17 cellular contexts compared by ENCODE assay signal in genomic region chr1:162734047-162734446, GRCh38.
"Had no signal": no experiment of that assay in that cellular context is flagged by ENCODE, and none has a peak within 500 bp of the region (broad histone marks: within the 10 kb centered on the region; RNA-seq: fewer than 3 reads in every experiment).

No MANE protein-coding gene starts in this region.

- H3K27me3 ChIP-seq: dorsolateral prefrontal cortex, esophagus muscularis mucosa, gastrocnemius medialis, heart right ventricle, neutrophil, right atrium auricular region, transverse colon had no signal

- H3K36me3 ChIP-seq: esophagus muscularis mucosa, gastrocnemius medialis, heart right ventricle, neutrophil, right atrium auricular region, transverse colon had no signal

- ATAC-seq: gastrocnemius medialis; naive thymus-derived CD8-positive, alpha-beta T cell had no signal

- H3K4me3 ChIP-seq: dorsolateral prefrontal cortex, esophagus muscularis mucosa, gastrocnemius medialis, heart right ventricle, right atrium auricular region, smooth muscle cell, transverse colon had no signal

- DNase-seq: central memory CD4-positive, alpha-beta T cell; cortex of kidney; dorsolateral prefrontal cortex; effector CD8-positive, alpha-beta T cell; gastrocnemius medialis; heart right ventricle; kidney; left cardiac atrium; mesendoderm; naive thymus-derived CD8-positive, alpha-beta T cell; stimulated activated CD4-positive, alpha-beta T cell treated with anti-CD3 and anti-CD28 coated beads, Interleukin-2, amount 100 ng/mL, for 48 hours; stimulated activated naive CD4-positive, alpha-beta T cell treated with Interleukin-2 at 50 U/mL for 16 hours; transverse colon had no signal

- H3K27ac ChIP-seq: gastrocnemius medialis, neutrophil had no signal

- H3K9me3 ChIP-seq: esophagus muscularis mucosa, gastrocnemius medialis, heart right ventricle, neutrophil, right atrium auricular region, transverse colon had no signal
